Comparison of ENCODE assay signal across 1 cellular context in genomic region chr11:128725630-128726461, GRCh38.
TF ChIP-seq lines count a peak whose summit lies in the region.

No MANE protein-coding gene starts in this region.

TF ChIP-seq in SK-N-SH, 30 proteins besides CTCF, POLR2A, EP300 and RAD21 (continued from another document):
- TF ChIP-seq USF1 (IDR thresholded peaks at IDR 0.05; ENCODE audit: borderline replicate concordance, low read depth) (no peak), PBX3 (IDR thresholded peaks at IDR 0.05) (no peak)
TF ChIP-seq in SK-N-SH: peak in this region for 0.
